In genomic region chr19:36791420-36792125, GRCh38 we compare ENCODE assay signal across 8 cellular contexts. TPM values are rescaled to one million over a fixed set of nuclear protein-coding genes. Genes with fewer than 3 reads are reported as not detected.
DNase-seq lines count a peak whose midpoint lies in the region; ATAC-seq, FAIRE-seq and TF ChIP-seq lines count a peak whose summit lies in the region.
"Not testable (repeated sequence)": the region's sequence is repeated elsewhere in the genome, so short reads cannot be mapped to it uniquely, and the experiment has no call there.

No MANE protein-coding gene starts in this region.

- CTCF ChIA-PET in endothelial cell of umbilical vein (lab: Charles Lee), result not testable (repeated sequence)

- TF ChIP-seq CTCF in endothelial cell of umbilical vein (IDR thresholded peaks at IDR 0.05; ENCODE audit: extremely low read depth in 1 of 2, insufficient read depth in 1 of 2, low read depth in 1 of 2, low read length in 2 of 2); mucosa of descending colon (IDR thresholded peaks at IDR 0.05): not testable (repeated sequence)

- FAIRE-seq in endothelial cell of umbilical vein (lab: Jason Lieb, UNC), result peak; percentile 46

- not testable (repeated sequence) for H3K27me3 ChIP-seq in CD4-positive, CD25-positive, alpha-beta regulatory T cell (ENCODE audit: control insufficient read depth, insufficient read depth, low read length); endothelial cell of umbilical vein (ENCODE audit: control insufficient read depth in 2 of 2, insufficient read depth in 2 of 2, low read length in 2 of 2)

- H3K79me2 ChIP-seq in endothelial cell of umbilical vein (ENCODE audit: control insufficient read depth, insufficient read depth, low read length), result not testable (repeated sequence)

- H3K4me3 Mint-ChIP-seq in CD4-positive, CD25-positive, alpha-beta regulatory T cell, result peak overlapping the region in 3 of 4 donors; percentile 15 to 73 (median 44)
- H3K4me3 Mint-ChIP-seq in activated naive CD8-positive, alpha-beta T cell treated with anti-CD3 and anti-CD28 coated beads for 36 hours, result peak overlapping the region; percentile 15
- H3K4me3 Mint-ChIP-seq in stimulated activated effector memory CD8-positive, alpha-beta T cell treated with anti-CD3 and anti-CD28 coated beads, Interleukin-12 subunit alpha, Interleukin-12 subunit beta, amount 100 ng/mL, for 72 hours, result peak overlapping the region; percentile 1

- H3K36me3 ChIP-seq in CD4-positive, CD25-positive, alpha-beta regulatory T cell (ENCODE audit: control insufficient read depth, insufficient read depth, low read length); endothelial cell of umbilical vein (ENCODE audit: control insufficient read depth in 2 of 2, extremely low read depth in 1 of 2, insufficient read depth in 2 of 2, low read length in 2 of 2); mucosa of descending colon (ENCODE audit: low read depth): not testable (repeated sequence)

- H4K20me1 ChIP-seq in endothelial cell of umbilical vein (replicated peaks; ENCODE audit: control insufficient read depth, extremely low read depth, insufficient read depth, low read length), result not testable (repeated sequence)

- POLR2A ChIA-PET in endothelial cell of umbilical vein (lab: Charles Lee), result not testable (repeated sequence)

- peaks cover 16% of the 10 kb centered on the region for H3K36me3 Mint-ChIP-seq in CD4-positive, CD25-positive, alpha-beta regulatory T cell
- peaks cover 21% of the 10 kb centered on the region for H3K36me3 Mint-ChIP-seq in activated naive CD8-positive, alpha-beta T cell treated with anti-CD3 and anti-CD28 coated beads for 36 hours
- H3K36me3 Mint-ChIP-seq in stimulated activated effector memory CD8-positive, alpha-beta T cell treated with anti-CD3 and anti-CD28 coated beads, Interleukin-12 subunit alpha, Interleukin-12 subunit beta, amount 100 ng/mL, for 72 hours, result not testable (repeated sequence)

- peak overlapping the region in 1 of 3 donors; percentile 25 for H3K27ac Mint-ChIP-seq in CD4-positive, CD25-positive, alpha-beta regulatory T cell
- H3K27ac Mint-ChIP-seq in activated naive CD8-positive, alpha-beta T cell treated with anti-CD3 and anti-CD28 coated beads for 36 hours; stimulated activated effector memory CD8-positive, alpha-beta T cell treated with anti-CD3 and anti-CD28 coated beads, Interleukin-12 subunit alpha, Interleukin-12 subunit beta, amount 100 ng/mL, for 72 hours: not testable (repeated sequence)

- not testable (repeated sequence) for H2AFZ ChIP-seq in endothelial cell of umbilical vein (ENCODE audit: low read depth, low read length)

- H3K4me1 ChIP-seq in CD4-positive, CD25-positive, alpha-beta regulatory T cell (ENCODE audit: control insufficient read depth, insufficient read depth, low read length, poor library complexity, severe bottlenecking); endothelial cell of umbilical vein (ENCODE audit: control insufficient read depth, extremely low read depth, insufficient read depth, low read length); mucosa of descending colon (ENCODE audit: low read depth): not testable (repeated sequence)

- not testable (repeated sequence) for BruUV-seq in endothelial cell of umbilical vein (replicated peaks; lab: Mats Ljungman, UMichigan)

- not testable (repeated sequence) for H3K4me2 ChIP-seq in endothelial cell of umbilical vein (ENCODE audit: insufficient read depth, low read length)

- H3K27ac ChIP-seq in CD4-positive, CD25-positive, alpha-beta regulatory T cell (ENCODE audit: insufficient read depth, low read length, poor library complexity, severe bottlenecking); endothelial cell of umbilical vein (ENCODE audit: insufficient read depth, low read depth, low read length): not testable (repeated sequence)

- dilution Hi-C loops in endothelial cell of umbilical vein (cut with MboI; ENCODE audit: extremely low pct_ligation_motif_present, low sequenced_read_pairs), result not testable (repeated sequence)

- H3K9me3 Mint-ChIP-seq in CD4-positive, CD25-positive, alpha-beta regulatory T cell, result peaks cover 0 to 42% (median 24%) of the 10 kb centered on the region in 7 donors
- peaks cover 52% of the 10 kb centered on the region for H3K9me3 Mint-ChIP-seq in activated naive CD8-positive, alpha-beta T cell treated with anti-CD3 and anti-CD28 coated beads for 36 hours
- H3K9me3 Mint-ChIP-seq in stimulated activated effector memory CD8-positive, alpha-beta T cell treated with anti-CD3 and anti-CD28 coated beads, Interleukin-12 subunit alpha, Interleukin-12 subunit beta, amount 100 ng/mL, for 72 hours, result peaks cover 23% of the 10 kb centered on the region

- intact Hi-C loops in endothelial cell of umbilical vein (cut with micrococcal nuclease); left ventricle myocardium superior (cut with micrococcal nuclease); mucosa of descending colon (cut with DNase I, micrococcal nuclease): not testable (repeated sequence)

- not testable (repeated sequence) for H3K4me3 ChIP-seq in CD4-positive, CD25-positive, alpha-beta regulatory T cell (ENCODE audit: low read depth, low read length); endothelial cell of umbilical vein (replicated peaks in 1 of 3; ENCODE audit: insufficient read depth in 1 of 3, low read depth in 1 of 3, low read length in 3 of 3); mucosa of descending colon

- not testable (repeated sequence) for DNase-seq in CD4-positive, CD25-positive, alpha-beta regulatory T cell; endothelial cell of umbilical vein (ENCODE audit: low read depth, low spot score); mucosa of descending colon; stimulated activated effector memory CD8-positive, alpha-beta T cell treated with anti-CD3 and anti-CD28 coated beads, Interleukin-12 subunit alpha, Interleukin-12 subunit beta, amount 100 ng/mL, for 72 hours (ENCODE audit: low spot score in 2 of 2)
- DNase-seq in HT1080 (ENCODE audit: low read depth), result peak; percentile 25
- DNase-seq in activated naive CD8-positive, alpha-beta T cell treated with anti-CD3 and anti-CD28 coated beads for 36 hours, result peak; percentile 21
- DNase-seq in left ventricle myocardium superior, result peak; percentile 56

- TF ChIP-seq POLR2A in endothelial cell of umbilical vein (IDR thresholded peaks at IDR 0.05; ENCODE audit: low read depth, low read length), result not testable (repeated sequence)

- not testable (repeated sequence) for H3K9ac ChIP-seq in endothelial cell of umbilical vein (replicated peaks; ENCODE audit: extremely low read depth, insufficient read depth, low read length)

- peaks cover 15 to 42% of the 10 kb centered on the region in 2 experiments for H3K9me3 ChIP-seq in CD4-positive, CD25-positive, alpha-beta regulatory T cell (ENCODE audit: control insufficient read depth in 2 of 2, low read length in 2 of 2)
- H3K9me3 ChIP-seq in endothelial cell of umbilical vein (replicated peaks; ENCODE audit: control insufficient read depth, insufficient read depth, low read length), result not testable (repeated sequence)
- H3K9me3 ChIP-seq in mucosa of descending colon, result peaks cover 66% of the 10 kb centered on the region

- peak; percentile 83 to 84 for ATAC-seq in CD4-positive, CD25-positive, alpha-beta regulatory T cell (ENCODE audit: low read depth in 2 of 2)
- ATAC-seq in SK-N-SH treated with all-trans-retinoic acid at 6 μM for 48 hours (peak; percentile 88), left ventricle myocardium superior (peak; percentile 100), mucosa of descending colon (peak; percentile 90)
- ATAC-seq in stimulated activated effector memory CD8-positive, alpha-beta T cell treated with anti-CD3 and anti-CD28 coated beads, Interleukin-12 subunit alpha, Interleukin-12 subunit beta, amount 100 ng/mL, for 72 hours, result peak; percentile 85

- not testable (repeated sequence) for H3K27me3 Mint-ChIP-seq in CD4-positive, CD25-positive, alpha-beta regulatory T cell
- H3K27me3 Mint-ChIP-seq in activated naive CD8-positive, alpha-beta T cell treated with anti-CD3 and anti-CD28 coated beads for 36 hours, result peaks cover 15% of the 10 kb centered on the region

- H3K4me1 Mint-ChIP-seq in CD4-positive, CD25-positive, alpha-beta regulatory T cell, result peaks cover 0 to 13% (median under 1%) of the 10 kb centered on the region in 4 donors
- H3K4me1 Mint-ChIP-seq in activated naive CD8-positive, alpha-beta T cell treated with anti-CD3 and anti-CD28 coated beads for 36 hours; stimulated activated effector memory CD8-positive, alpha-beta T cell treated with anti-CD3 and anti-CD28 coated beads, Interleukin-12 subunit alpha, Interleukin-12 subunit beta, amount 100 ng/mL, for 72 hours: not testable (repeated sequence)

- H3K9me1 ChIP-seq in endothelial cell of umbilical vein (replicated peaks; ENCODE audit: control insufficient read depth, extremely low read depth, insufficient read depth, low read length), result not testable (repeated sequence)

RNA-seq across cellular contexts. Expression of gene ZNF850, which starts 19.0 kb away (rescaled TPM):
- 1.7 TPM for total RNA-seq in CD4-positive, CD25-positive, alpha-beta regulatory T cell
- 1 to 10 TPM in 1 of 4 donors, under 1 TPM in 3; 0.47 to 1.7 (median 0.65) TPM for polyA plus RNA-seq in CD4-positive, CD25-positive, alpha-beta regulatory T cell
- 5.3 and 7.0 TPM in 2 replicates for total RNA-seq in HT1080 (2014; rRNA removed; shearing (Covaris generic))
- polyA plus RNA-seq in HT1080 (2015; cell fraction: cytosol; rRNA removed), result 3.4 and 3.5 TPM in 2 replicates
- polyA plus RNA-seq in HT1080 (2015; cell fraction: nucleus; rRNA removed), result 3.6 and 4.4 TPM in 2 replicates
- 10 to 100 TPM; 10.6 to 13.6 TPM for total RNA-seq in activated naive CD8-positive, alpha-beta T cell treated with anti-CD3 and anti-CD28 coated beads for 36 hours
- total RNA-seq in endothelial cell of umbilical vein (3.6 and 4.5 TPM in 2 replicates), left ventricle myocardium superior (5.6 TPM), mucosa of descending colon (1 to 10 TPM; 2.1 to 3.8 (median 2.9) TPM)
- 0.84 and 0.98 TPM in 2 replicates for polyA plus RNA-seq in endothelial cell of umbilical vein
- 1.0 and 1.4 TPM in 2 replicates for polyA plus RNA-seq in endothelial cell of umbilical vein (2011; cell fraction: cytosol; rRNA removed)
- 2.0 and 3.1 TPM in 2 replicates for polyA plus RNA-seq in endothelial cell of umbilical vein (2011; cell fraction: nucleus; rRNA removed)
- 0.82 and 0.92 TPM in 2 replicates for polyA plus RNA-seq in endothelial cell of umbilical vein (2012)
- 4.6 and 5.8 TPM in 2 replicates for polyA minus RNA-seq in endothelial cell of umbilical vein
- polyA minus RNA-seq in endothelial cell of umbilical vein (2011; cell fraction: cytosol; rRNA and poly(A)+ RNA removed), result not detected
- polyA minus RNA-seq in endothelial cell of umbilical vein (2011; cell fraction: nucleus; rRNA and poly(A)+ RNA removed), result 3.7 and 3.9 TPM in 2 replicates

RNA-seq across cellular contexts. Expression of gene ZNF790, which starts 46.6 kb away (rescaled TPM):
- total RNA-seq in CD4-positive, CD25-positive, alpha-beta regulatory T cell, result 3.7 TPM
- polyA plus RNA-seq in CD4-positive, CD25-positive, alpha-beta regulatory T cell, result 1 to 10 TPM; 6.2 to 9.4 (median 8.2) TPM
- 0.59 and 1.1 TPM in 2 replicates for total RNA-seq in HT1080 (2014; rRNA removed; shearing (Covaris generic))
- 0.03 TPM in 1 of 2 replicates, not detected in the other for polyA plus RNA-seq in HT1080 (2015; cell fraction: cytosol; rRNA removed)
- 0.03 TPM in 1 of 2 replicates, not detected in the other for polyA plus RNA-seq in HT1080 (2015; cell fraction: nucleus; rRNA removed)
- 1 to 10 TPM; 9.0 to 9.6 TPM for total RNA-seq in activated naive CD8-positive, alpha-beta T cell treated with anti-CD3 and anti-CD28 coated beads for 36 hours
- total RNA-seq in endothelial cell of umbilical vein (5.2 and 5.6 TPM in 2 replicates), left ventricle myocardium superior (10.8 TPM), mucosa of descending colon (1 to 10 TPM; 3.4 to 8.8 (median 4.9) TPM)
- 1.6 and 2.1 TPM in 2 replicates for polyA plus RNA-seq in endothelial cell of umbilical vein
- polyA plus RNA-seq in endothelial cell of umbilical vein (2011; cell fraction: cytosol; rRNA removed), result 1.9 and 2.2 TPM in 2 replicates
- 1.9 and 3.5 TPM in 2 replicates for polyA plus RNA-seq in endothelial cell of umbilical vein (2011; cell fraction: nucleus; rRNA removed)
- polyA plus RNA-seq in endothelial cell of umbilical vein (2012), result 3.1 and 3.4 TPM in 2 replicates
- polyA minus RNA-seq in endothelial cell of umbilical vein, result 2.9 and 4.2 TPM in 2 replicates
- polyA minus RNA-seq in endothelial cell of umbilical vein (2011; cell fraction: cytosol; rRNA and poly(A)+ RNA removed), result not detected
- polyA minus RNA-seq in endothelial cell of umbilical vein (2011; cell fraction: nucleus; rRNA and poly(A)+ RNA removed), result 2.0 and 4.1 TPM in 2 replicates

RNA-seq across cellular contexts. Expression of gene ZNF345, which starts 59.1 kb away (rescaled TPM):
- total RNA-seq in CD4-positive, CD25-positive, alpha-beta regulatory T cell, result 9.1 TPM
- polyA plus RNA-seq in CD4-positive, CD25-positive, alpha-beta regulatory T cell, result 10 to 100 TPM in 2 of 4 donors, 1 to 10 TPM in 2; 6.8 to 12.9 (median 8.7) TPM
- 1.4 and 1.9 TPM in 2 replicates for total RNA-seq in HT1080 (2014; rRNA removed; shearing (Covaris generic))
- polyA plus RNA-seq in HT1080 (2015; cell fraction: cytosol; rRNA removed), result 0.02 and 0.28 TPM in 2 replicates
- polyA plus RNA-seq in HT1080 (2015; cell fraction: nucleus; rRNA removed), result 0.06 and 0.53 TPM in 2 replicates
- total RNA-seq in activated naive CD8-positive, alpha-beta T cell treated with anti-CD3 and anti-CD28 coated beads for 36 hours, result 1 to 10 TPM; 3.6 to 4.9 TPM
- total RNA-seq in endothelial cell of umbilical vein (3.4 and 3.8 TPM in 2 replicates), left ventricle myocardium superior (2.9 TPM), mucosa of descending colon (1 to 10 TPM; 3.4 to 7.8 (median 5.8) TPM)
- 2.2 and 2.7 TPM in 2 replicates for polyA plus RNA-seq in endothelial cell of umbilical vein
- polyA plus RNA-seq in endothelial cell of umbilical vein (2011; cell fraction: cytosol; rRNA removed), result 1.8 TPM in 2 replicates
- polyA plus RNA-seq in endothelial cell of umbilical vein (2011; cell fraction: nucleus; rRNA removed), result 5.1 and 7.6 TPM in 2 replicates
- 2.0 and 2.8 TPM in 2 replicates for polyA plus RNA-seq in endothelial cell of umbilical vein (2012)
- polyA minus RNA-seq in endothelial cell of umbilical vein, result 5.7 and 6.1 TPM in 2 replicates
- polyA minus RNA-seq in endothelial cell of umbilical vein (2011; cell fraction: cytosol; rRNA and poly(A)+ RNA removed), result not detected
- polyA minus RNA-seq in endothelial cell of umbilical vein (2011; cell fraction: nucleus; rRNA and poly(A)+ RNA removed), result 3.5 and 5.2 TPM in 2 replicates
